24 cellular contexts compared by ENCODE assay signal in genomic region chr10:103539751-103540150, GRCh38. TPM values are rescaled to one million over a fixed set of nuclear protein-coding genes. Genes with fewer than 3 reads are reported as not detected.
"Had no signal": no experiment of that assay in that cellular context is flagged by ENCODE, and none has a peak within 500 bp of the region (broad histone marks: within the 10 kb centered on the region; RNA-seq: fewer than 3 reads in every experiment).

No MANE protein-coding gene starts in this region.

- H3K27me3 ChIP-seq: colonic mucosa, esophagus muscularis mucosa, gastrocnemius medialis, gastroesophageal sphincter had no signal

- H3K27ac Mint-ChIP-seq: dendritic cell treated with granulocyte-macrophage colony-stimulating factor and Interleukin-4, amounts not matched to agents 40 ng/mL and 50 ng/mL, for 4 days; effector memory CD8-positive, alpha-beta T cell; endodermal cell had no signal

- H3K4me3 ChIP-seq: colonic mucosa, coronary artery, dorsolateral prefrontal cortex, esophagus muscularis mucosa, esophagus squamous epithelium, gastrocnemius medialis, gastroesophageal sphincter, heart left ventricle, heart right ventricle had no signal

- H3K36me3 ChIP-seq: colonic mucosa, esophagus muscularis mucosa, esophagus squamous epithelium, gastrocnemius medialis, gastroesophageal sphincter, heart left ventricle, heart right ventricle had no signal

- H3K9me3 ChIP-seq: colonic mucosa, esophagus muscularis mucosa, esophagus squamous epithelium, gastrocnemius medialis, gastroesophageal sphincter, heart left ventricle, heart right ventricle had no signal

- H3K4me3 Mint-ChIP-seq: dendritic cell treated with granulocyte-macrophage colony-stimulating factor and Interleukin-4, amounts not matched to agents 40 ng/mL and 50 ng/mL, for 4 days; effector memory CD8-positive, alpha-beta T cell; endodermal cell had no signal

- DNase-seq: colonic mucosa; cortex of kidney; dermis blood vessel endothelial cell; effector CD4-positive, alpha-beta T cell; effector CD8-positive, alpha-beta T cell; effector memory CD4-positive, alpha-beta T cell; effector memory CD8-positive, alpha-beta T cell; endodermal cell; erythroblast; esophagus squamous epithelium; foreskin fibroblast; foreskin keratinocyte; foreskin melanocyte; gastrocnemius medialis; glutamatergic neuron; heart left ventricle; heart right ventricle had no signal

- H3K4me1 ChIP-seq: colonic mucosa, foreskin keratinocyte had no signal

- H3K9me3 Mint-ChIP-seq: dendritic cell treated with granulocyte-macrophage colony-stimulating factor and Interleukin-4, amounts not matched to agents 40 ng/mL and 50 ng/mL, for 4 days; effector memory CD8-positive, alpha-beta T cell; endodermal cell had no signal

- H3K27ac ChIP-seq: colonic mucosa, coronary artery, dorsolateral prefrontal cortex, epithelial cell of prostate, esophagus muscularis mucosa, esophagus squamous epithelium, foreskin keratinocyte, gastrocnemius medialis, gastroesophageal sphincter, heart left ventricle, heart right ventricle had no signal

RNA-seq across cellular contexts. Expression of gene NEURL1, which starts 46.2 kb away (rescaled TPM):
- total RNA-seq: dermis blood vessel endothelial cell, fibroblast of lung had no signal
